ENCODE assay signal across 8 cellular contexts in genomic region chr6:130132286-130132701, GRCh38.
DNase-seq lines count a peak whose midpoint lies in the region; ATAC-seq and FAIRE-seq lines count a peak whose summit lies in the region.

No MANE protein-coding gene starts in this region.

- peak overlapping the region; percentile 94 for H3K27ac Mint-ChIP-seq in activated naive CD8-positive, alpha-beta T cell
- peak overlapping the region; percentile 96 for H3K27ac Mint-ChIP-seq in stimulated activated naive CD8-positive, alpha-beta T cell treated with anti-CD3 and anti-CD28 coated beads, Interleukin-15, Interleukin-2, amounts not matched to agents 100 ng/mL and 50 ng/mL, for 24 hours

- H3K4me1 Mint-ChIP-seq in activated naive CD8-positive, alpha-beta T cell (ENCODE audit: low read depth): peaks cover 82% of the 10 kb centered on the region
- H3K4me1 Mint-ChIP-seq in stimulated activated naive CD8-positive, alpha-beta T cell treated with anti-CD3 and anti-CD28 coated beads, Interleukin-15, Interleukin-2, amounts not matched to agents 100 ng/mL and 50 ng/mL, for 24 hours (ENCODE audit: low read depth): peaks cover 86% of the 10 kb centered on the region

- peak; percentile 71 for ATAC-seq in HG03378 (IDR thresholded peaks at IDR 0.05; ENCODE audit: unreplicated experiment)

- DNase-seq in activated CD8-positive, alpha-beta memory T cell treated with anti-CD3 and anti-CD28 coated beads for 4 hours (ENCODE audit: low read depth in 2 of 2): peak; percentile 9 to 19
- DNase-seq in activated CD8-positive, alpha-beta memory T cell treated with anti-CD3 and anti-CD28 coated beads for 24 hours: no peak
- no peak for DNase-seq in frontal cortex (ENCODE audit: low spot score in 2 of 2)
- DNase-seq in NOMO-1 (lab: John Stamatoyannopoulos, UW; ENCODE audit: unreplicated experiment in 2 of 2): no peak
- no peak for DNase-seq in DMS53 treated with DMSO at 0.1 percent for 48 hours (lab: John Stamatoyannopoulos, UW; ENCODE audit: unreplicated experiment)

- H3K27me3 Mint-ChIP-seq in activated naive CD8-positive, alpha-beta T cell: no peaks in the 10 kb centered on the region
- H3K27me3 Mint-ChIP-seq in stimulated activated naive CD8-positive, alpha-beta T cell treated with anti-CD3 and anti-CD28 coated beads, Interleukin-15, Interleukin-2, amounts not matched to agents 100 ng/mL and 50 ng/mL, for 24 hours: no peaks in the 10 kb centered on the region

- peak overlapping the region; percentile 82 for H3K4me3 Mint-ChIP-seq in activated naive CD8-positive, alpha-beta T cell
- peak overlapping the region; percentile 76 for H3K4me3 Mint-ChIP-seq in stimulated activated naive CD8-positive, alpha-beta T cell treated with anti-CD3 and anti-CD28 coated beads, Interleukin-15, Interleukin-2, amounts not matched to agents 100 ng/mL and 50 ng/mL, for 24 hours

- peaks cover 11% of the 10 kb centered on the region for H3K36me3 Mint-ChIP-seq in activated naive CD8-positive, alpha-beta T cell
- H3K36me3 Mint-ChIP-seq in stimulated activated naive CD8-positive, alpha-beta T cell treated with anti-CD3 and anti-CD28 coated beads, Interleukin-15, Interleukin-2, amounts not matched to agents 100 ng/mL and 50 ng/mL, for 24 hours (ENCODE audit: low read depth): peaks cover 31% of the 10 kb centered on the region

- H3K9me3 Mint-ChIP-seq in activated naive CD8-positive, alpha-beta T cell (ENCODE audit: low read depth): no peaks in the 10 kb centered on the region
- H3K9me3 Mint-ChIP-seq in stimulated activated naive CD8-positive, alpha-beta T cell treated with anti-CD3 and anti-CD28 coated beads, Interleukin-15, Interleukin-2, amounts not matched to agents 100 ng/mL and 50 ng/mL, for 24 hours: no peaks in the 10 kb centered on the region

- no peak for FAIRE-seq in frontal cortex (lab: Jason Lieb, UNC)

Comparison
In these comparisons a context has a peak if more than half of its experiments do, and no peak if none do; other contexts are left out.
1. DNase-seq: peak in activated CD8-positive, alpha-beta memory T cell treated with anti-CD3 and anti-CD28 coated beads for 4 hours (2 of 2); none in activated CD8-positive, alpha-beta memory T cell treated with anti-CD3 and anti-CD28 coated beads for 24 hours (single experiment), frontal cortex (0 of 2), NOMO-1 (0 of 2) and DMS53 treated with DMSO at 0.1 percent for 48 hours (single experiment).